In the genomic region with DNA sequence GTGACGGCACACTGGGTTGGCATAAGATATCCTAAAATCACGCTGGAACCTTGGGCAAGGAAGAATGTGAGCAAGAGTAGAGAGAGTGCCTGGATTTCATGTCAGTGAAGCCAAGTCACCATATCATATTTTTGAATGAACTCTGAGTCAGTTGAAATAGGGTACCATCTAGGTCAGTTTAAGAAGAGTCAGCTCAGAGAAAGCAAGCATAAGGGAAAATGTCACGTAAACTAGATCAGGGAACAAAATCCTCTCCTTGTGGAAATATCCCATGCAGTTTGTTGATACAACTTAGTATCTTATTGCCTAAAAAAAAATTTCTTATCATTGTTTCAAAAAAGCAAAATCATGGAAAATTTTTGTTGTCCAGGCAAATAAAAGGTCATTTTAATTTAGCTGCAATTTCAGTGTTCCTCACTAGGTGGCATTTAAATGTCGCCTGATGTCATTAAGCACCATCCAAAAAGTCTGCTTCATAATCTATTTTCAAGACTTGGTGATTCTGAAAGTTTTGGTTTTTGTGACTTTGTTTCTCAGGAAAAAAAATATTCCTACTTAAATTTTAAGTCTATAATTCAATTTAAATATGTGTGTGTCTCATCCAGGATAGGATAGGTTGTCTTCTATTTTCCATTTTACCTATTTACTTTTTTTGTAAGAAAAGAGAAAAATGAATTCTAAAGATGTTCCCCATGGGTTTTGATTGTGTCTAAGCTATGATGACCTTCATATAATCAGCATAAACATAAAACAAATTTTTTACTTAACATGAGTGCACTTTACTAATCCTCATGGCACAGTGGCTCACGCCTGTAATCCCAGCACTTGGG, we compare ENCODE assay signal across 8 cellular contexts. TPM values are rescaled to one million over a fixed set of nuclear protein-coding genes. Genes with fewer than 3 reads are reported as not detected.
A peak's percentile ranks its signal among the peaks of the same experiment; 100 is the strongest.
DNase-seq lines count a peak whose midpoint lies in the region; ATAC-seq, FAIRE-seq and TF ChIP-seq lines count a peak whose summit lies in the region.

No MANE protein-coding gene starts in this region.

- peak; percentile 79 for ATAC-seq in GM19351 (IDR thresholded peaks at IDR 0.05; ENCODE audit: unreplicated experiment)
- no peak for ATAC-seq in HG03280 (IDR thresholded peaks at IDR 0.05; ENCODE audit: unreplicated experiment)

- no peak overlapping the region for H3K4me3 ChIP-seq in keratinocyte (ENCODE audit: control insufficient read depth in 2 of 3, extremely low read depth in 1 of 3, insufficient read depth in 2 of 3, low read depth in 1 of 3, low read length in 3 of 3)
- no peak overlapping the region for H3K4me3 ChIP-seq in uterus

- intact Hi-C loops in uterus (cut with DNase I; ENCODE audit: low total_unique reads): loop anchor here (10.0 kb wide), 1 partner anchor 148 kb away; no protein-coding TSS in a partner anchor

- no peaks in the 10 kb centered on the region for H3K79me2 ChIP-seq in keratinocyte (ENCODE audit: control insufficient read depth, insufficient read depth, low read length)

- no peaks in the 10 kb centered on the region for H4K20me1 ChIP-seq in keratinocyte (ENCODE audit: control insufficient read depth, extremely low read depth, insufficient read depth, low read length)

- no peak overlapping the region for H3K9ac ChIP-seq in keratinocyte (ENCODE audit: control insufficient read depth, extremely low read depth, insufficient read depth, low read length)

- no peaks in the 10 kb centered on the region for H3K9me1 ChIP-seq in keratinocyte (ENCODE audit: control insufficient read depth, extremely low read depth, insufficient read depth, low read length)

- H3K9me3 ChIP-seq in keratinocyte (ENCODE audit: control insufficient read depth, low read depth, low read length): no peaks in the 10 kb centered on the region
- H3K9me3 ChIP-seq in uterus: no peaks in the 10 kb centered on the region

- H3K4me2 ChIP-seq in keratinocyte (ENCODE audit: control insufficient read depth, extremely low read depth, insufficient read depth, low read depth, low read length): no peak overlapping the region

- no peak overlapping the region for H2AFZ ChIP-seq in keratinocyte (ENCODE audit: control insufficient read depth, low read length)

- no peaks in the 10 kb centered on the region for H3K36me3 ChIP-seq in keratinocyte (ENCODE audit: control insufficient read depth in 2 of 2, extremely low read depth in 1 of 2, insufficient read depth in 2 of 2, low read length in 2 of 2)
- H3K36me3 ChIP-seq in uterus: no peaks in the 10 kb centered on the region

- H3K27ac ChIP-seq in keratinocyte (ENCODE audit: control insufficient read depth, insufficient read depth, low read length): no peak overlapping the region
- H3K27ac ChIP-seq in uterus: peak overlapping the region in 1 of 2 donors; percentile 25

- dilution Hi-C loops in keratinocyte (cut with MboI; ENCODE audit: extremely low pct_ligation_motif_present, low sequenced_read_pairs): no loop called here

- TF ChIP-seq CTCF in keratinocyte (optimal IDR thresholded peaks at IDR 0.05 in 1 of 3, IDR thresholded peaks at IDR 0.05 in 1 of 3, conservative IDR thresholded peaks at IDR 0.05 in 1 of 3; ENCODE audit: extremely low read depth in 1 of 3, insufficient read depth in 2 of 3, low read length in 3 of 3) (peak in 2 of 3 experiments; percentile 30 to 44), uterus (IDR thresholded peaks at IDR 0.05) (peak; percentile 64 to 86 (median 74))

- DNase-seq in CD1c-positive myeloid dendritic cell (ENCODE audit: extremely low spot score): peak; percentile 58
- DNase-seq in NCI-H345 treated with DMSO at 0.1 percent for 48 hours (lab: John Stamatoyannopoulos, UW; ENCODE audit: unreplicated experiment): peak; percentile 30
- DNase-seq in astrocyte of the hippocampus (ENCODE audit: low read depth, low spot score): peak; percentile 57
- DNase-seq in keratinocyte (ENCODE audit: low read depth, low spot score): no peak
- no peak for DNase-seq in uterus
- no peak for DNase-seq in activated naive CD4-positive, alpha-beta T cell (lab: John Stamatoyannopoulos, UW)

- no peak for TF ChIP-seq POLR2A in uterus (IDR thresholded peaks at IDR 0.05)

- H3K27me3 ChIP-seq in keratinocyte (ENCODE audit: control insufficient read depth, extremely low read depth, insufficient read depth, low read length): no peaks in the 10 kb centered on the region
- no peaks in the 10 kb centered on the region for H3K27me3 ChIP-seq in uterus

- H3K4me1 ChIP-seq in keratinocyte (ENCODE audit: control insufficient read depth, extremely low read depth, insufficient read depth, low read length): no peaks in the 10 kb centered on the region
- H3K4me1 ChIP-seq in uterus: no peaks in the 10 kb centered on the region

- FAIRE-seq in keratinocyte (lab: Jason Lieb, UNC): no peak

RNA-seq across cellular contexts. Expression of a gene that starts 19.6 kb away (rescaled TPM):
- polyA plus RNA-seq in keratinocyte: 1.7 to 2.2 TPM (median 2.0 TPM) in 3 replicates
- polyA plus RNA-seq in keratinocyte (2011; ENCODE audit: low read depth): 5.2 TPM
- 0.71 and 1.6 TPM in 2 replicates for polyA plus RNA-seq in keratinocyte (2011; cell fraction: cytosol; rRNA removed)
- polyA plus RNA-seq in keratinocyte (2011; cell fraction: nucleus; rRNA removed): 2.5 and 3.5 TPM in 2 replicates
- 1.8 and 5.3 TPM in 2 replicates for polyA plus RNA-seq in keratinocyte (2012; ENCODE audit: low replicate concordance)
- 1.3 to 2.4 TPM (median 1.7 TPM) in 3 replicates for polyA minus RNA-seq in keratinocyte
- 1.2 TPM for polyA minus RNA-seq in keratinocyte (2011; cell fraction: cytosol; rRNA and poly(A)+ RNA removed)
- 5.1 and 6.7 TPM in 2 replicates for polyA minus RNA-seq in keratinocyte (2011; cell fraction: nucleus; rRNA and poly(A)+ RNA removed)
- 10 to 100 TPM in 2 of 4 donors, under 1 TPM in 2; 0.29 to 14.7 (median 6.3) TPM for total RNA-seq in uterus

RNA-seq across cellular contexts. Expression of a gene that starts 20.1 kb away (rescaled TPM):
- polyA plus RNA-seq in keratinocyte: 1.1 to 1.4 TPM (median 1.3 TPM) in 3 replicates
- polyA plus RNA-seq in keratinocyte (2011; ENCODE audit: low read depth): 0.82 TPM
- polyA plus RNA-seq in keratinocyte (2011; cell fraction: cytosol; rRNA removed): 1.1 and 1.5 TPM in 2 replicates
- 1.5 and 1.9 TPM in 2 replicates for polyA plus RNA-seq in keratinocyte (2011; cell fraction: nucleus; rRNA removed)
- 0.47 and 0.88 TPM in 2 replicates for polyA plus RNA-seq in keratinocyte (2012; ENCODE audit: low replicate concordance)
- 0.98 to 3.8 TPM (median 3.0 TPM) in 3 replicates for polyA minus RNA-seq in keratinocyte
- polyA minus RNA-seq in keratinocyte (2011; cell fraction: cytosol; rRNA and poly(A)+ RNA removed): 1.7 TPM
- 1.7 and 3.6 TPM in 2 replicates for polyA minus RNA-seq in keratinocyte (2011; cell fraction: nucleus; rRNA and poly(A)+ RNA removed)
- 100 to 1,000 TPM in 1 of 4 donors, 10 to 100 TPM in 3; 22.5 to 103 (median 63.0) TPM for total RNA-seq in uterus

RNA-seq across cellular contexts. Expression of a gene that starts 31.4 kb away (rescaled TPM):
- polyA plus RNA-seq in keratinocyte: 0.85 to 3.1 TPM (median 1.5 TPM) in 3 replicates
- 0.11 TPM for polyA plus RNA-seq in keratinocyte (2011; ENCODE audit: low read depth)
- 0.90 and 1.5 TPM in 2 replicates for polyA plus RNA-seq in keratinocyte (2011; cell fraction: cytosol; rRNA removed)
- polyA plus RNA-seq in keratinocyte (2011; cell fraction: nucleus; rRNA removed): 1.1 and 1.4 TPM in 2 replicates
- 0.25 and 2.8 TPM in 2 replicates for polyA plus RNA-seq in keratinocyte (2012; ENCODE audit: low replicate concordance)
- polyA minus RNA-seq in keratinocyte: 2.0 to 3.4 TPM (median 2.3 TPM) in 3 replicates
- 1.3 TPM for polyA minus RNA-seq in keratinocyte (2011; cell fraction: cytosol; rRNA and poly(A)+ RNA removed)
- 0.63 and 1.3 TPM in 2 replicates for polyA minus RNA-seq in keratinocyte (2011; cell fraction: nucleus; rRNA and poly(A)+ RNA removed)
- total RNA-seq in uterus: 1 to 10 TPM; 2.9 to 9.7 (median 8.0) TPM

Comparison
In these comparisons a context has a peak if more than half of its experiments do, and no peak if none do; other contexts are left out.
1. DNase-seq: peak in CD1c-positive myeloid dendritic cell (single experiment), NCI-H345 treated with DMSO at 0.1 percent for 48 hours (single experiment) and astrocyte of the hippocampus (single experiment); none in keratinocyte (single experiment), uterus (0 of 2) and activated naive CD4-positive, alpha-beta T cell (0 of 4).